In genomic region chr2:24793752-24794477, GRCh38 we compare ENCODE assay signal across 8 cellular contexts. TPM values are rescaled to one million over a fixed set of nuclear protein-coding genes. Genes with fewer than 3 reads are reported as not detected.
A peak's percentile ranks its signal among the peaks of the same experiment; 100 is the strongest.
DNase-seq lines count a peak whose midpoint lies in the region; ATAC-seq and TF ChIP-seq lines count a peak whose summit lies in the region.

No MANE protein-coding gene starts in this region.

- no peaks in the 10 kb centered on the region for H3K27me3 ChIP-seq in colonic mucosa

- intact Hi-C loops in colonic mucosa (cut with DNase I), result no loop called here
- intact Hi-C loops in mucosa of descending colon (cut with DNase I, micrococcal nuclease), result no loop called here

- no peaks in the 10 kb centered on the region for H3K36me3 ChIP-seq in colonic mucosa
- H3K36me3 ChIP-seq in mucosa of descending colon (ENCODE audit: low read depth), result no peaks in the 10 kb centered on the region

- TF ChIP-seq CTCF in C4-2B (conservative IDR thresholded peaks at IDR 0.05) (no peak), colonic mucosa (IDR thresholded peaks at IDR 0.05) (no peak), mucosa of descending colon (IDR thresholded peaks at IDR 0.05) (no peak)

- H3K9me3 ChIP-seq in colonic mucosa, result no peaks in the 10 kb centered on the region
- H3K9me3 ChIP-seq in mucosa of descending colon, result no peaks in the 10 kb centered on the region

- peak overlapping the region; percentile 95 for H3K27ac ChIP-seq in C4-2B
- H3K27ac ChIP-seq in colonic mucosa, result no peak overlapping the region

- peak; percentile 0 for ATAC-seq in GM21723 (IDR thresholded peaks at IDR 0.05; ENCODE audit: unreplicated experiment)
- no peak for ATAC-seq in mucosa of descending colon
- no peak for ATAC-seq in HG03432 (IDR thresholded peaks at IDR 0.05; ENCODE audit: unreplicated experiment)
- ATAC-seq in left lobe of liver, result no peak
- ATAC-seq in HG03521 (IDR thresholded peaks at IDR 0.05; ENCODE audit: unreplicated experiment), result no peak

- peak; percentile 63 for DNase-seq in OCI-M1 (lab: John Stamatoyannopoulos, UW)
- DNase-seq in colonic mucosa, result peak; percentile 35
- peak in 1 of 3 donors; percentile 16 for DNase-seq in mucosa of descending colon
- no peak for DNase-seq in left lobe of liver (ENCODE audit: low spot score)

- no peaks in the 10 kb centered on the region for H3K4me1 ChIP-seq in colonic mucosa
- H3K4me1 ChIP-seq in mucosa of descending colon (ENCODE audit: low read depth), result peaks cover 7% of the 10 kb centered on the region

- peak overlapping the region; percentile 44 to 83 for H3K9ac ChIP-seq in colonic mucosa (ENCODE audit: low read depth in 2 of 2, low read length in 2 of 2)

- H3K4me3 ChIP-seq in colonic mucosa (peak overlapping the region; percentile 94), mucosa of descending colon (peak overlapping the region; percentile 48)

RNA-seq across cellular contexts. Expression of gene CENPO, which starts 0.7 kb away (rescaled TPM):
- total RNA-seq in colonic mucosa (10 to 100 TPM in 1 of 2 donors, 1 to 10 TPM in 1; 6.8 to 26.8 TPM), mucosa of descending colon (10 to 100 TPM in 2 of 3 donors, 1 to 10 TPM in 1; 6.0 to 15.7 (median 13.4) TPM), left lobe of liver (2.0 TPM)

RNA-seq across cellular contexts. Expression of gene PTRHD1, which starts 0.7 kb away (rescaled TPM):
- total RNA-seq in colonic mucosa, result 10 to 100 TPM; 38.2 to 47.6 TPM
- 10 to 100 TPM; 19.6 to 43.4 (median 41.9) TPM for total RNA-seq in mucosa of descending colon
- total RNA-seq in left lobe of liver, result 13.4 TPM
